Comparison of ENCODE assay signal across 19 cellular contexts in the genomic region with DNA sequence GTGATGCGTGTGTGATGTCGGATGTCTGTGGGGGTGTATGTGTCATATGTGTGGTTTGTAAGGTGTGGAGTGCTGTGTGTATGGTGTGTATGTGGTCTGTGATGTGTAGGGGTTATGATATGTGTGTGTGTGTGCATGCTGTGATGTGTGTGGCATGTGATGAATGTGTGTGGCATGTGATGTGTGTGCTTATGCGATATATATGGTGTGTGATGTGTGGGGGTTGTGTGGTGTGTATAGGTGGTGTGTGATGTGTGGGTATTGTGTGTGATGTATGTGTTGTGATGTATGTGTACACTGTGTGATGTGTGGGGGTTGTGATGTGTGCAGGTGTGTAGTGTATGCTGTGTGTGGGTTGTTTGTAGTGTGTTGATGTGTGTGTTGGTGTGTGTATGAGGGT. TPM values are rescaled to one million over a fixed set of nuclear protein-coding genes. Genes with fewer than 3 reads are reported as not detected.
DNase-seq lines count a peak whose midpoint lies in the region; FAIRE-seq and TF ChIP-seq lines count a peak whose summit lies in the region.
"Had no signal": no experiment of that assay in that cellular context is flagged by ENCODE, and none has a peak within 500 bp of the region (broad histone marks: within the 10 kb centered on the region; RNA-seq: fewer than 3 reads in every experiment).

No MANE protein-coding gene starts in this region.

- 0 out of 22 replicates have a peak overlapping the region, but pooled peaks of 1 of the 11 experiments have one; percentile 96 for H3K27ac ChIP-seq in BLaER1 treated with 17β-estradiol and CSF1 and Interleukin-3, amounts not matched to agents 10 nM and 100 nM
- peak overlapping the region; percentile 100 for H3K27ac ChIP-seq in OCI-LY1 (ENCODE audit: low read depth, low read length, poor library complexity, severe bottlenecking)
- H3K27ac ChIP-seq in neuronal stem cell (replicated peaks; ENCODE audit: low read length) = no peak overlapping the region
- H3K27ac ChIP-seq in ovary = no peak overlapping the region
- H3K27ac ChIP-seq: HL-60, KMS-11 had no signal

- TF ChIP-seq POLR2A in GM12892 (IDR thresholded peaks at IDR 0.05; ENCODE audit: low read depth, low read length) = no peak
- TF ChIP-seq POLR2A in ovary (IDR thresholded peaks at IDR 0.05) = no peak

- H3K79me2 ChIP-seq in OCI-LY1 (ENCODE audit: insufficient read depth, low read length) = no peaks in the 10 kb centered on the region

- intact Hi-C loops in ovary (cut with DNase I) = loop anchor here in 2 of 4 donors (5.0 to 10.0 kb wide), 2 partner anchors 265 to 882 kb away; no protein-coding TSS in a partner anchor

- no peaks in the 10 kb centered on the region for H3K9me3 ChIP-seq in BLaER1 treated with 17β-estradiol and CSF1 and Interleukin-3, amounts not matched to agents 10 nM and 100 nM (replicated peaks in 1 of 11)
- H3K9me3 ChIP-seq in OCI-LY1 (ENCODE audit: low read length) = no peaks in the 10 kb centered on the region
- peaks cover 0 to 10% of the 10 kb centered on the region in 2 donors for H3K9me3 ChIP-seq in neuronal stem cell (replicated peaks in 1 of 2; ENCODE audit: control insufficient read depth in 2 of 2, insufficient read depth in 1 of 2, low read depth in 1 of 2, low read length in 2 of 2)
- H3K9me3 ChIP-seq in ovary = no peaks in the 10 kb centered on the region

- no peak overlapping the region for H4K8ac ChIP-seq in neuronal stem cell (ENCODE audit: low read depth, low read length)

- FAIRE-seq in GM12892 (lab: Jason Lieb, UNC) = peak; percentile 17
- FAIRE-seq: G401.6 had no signal

- 100% methylated on average over 1 of the region's 3 CpGs; no CpG with 5 or more reads in 1 of the 2 donors for WGBS in neuronal stem cell (ENCODE audit: extremely low coverage in 2 of 2, insufficient read length in 2 of 2, insufficient replicate concordance in 1 of 2), 2 donors
- WGBS in ovary, 3 donors = 94 to 98% (median 96%) methylated on average over 3 of the region's 3 CpGs

- H2AK5ac ChIP-seq in neuronal stem cell (ENCODE audit: low read depth, low read length) = no peak overlapping the region

- peaks cover 34 to 63% (median 52%) of the 10 kb centered on the region in 10 experiments for H3K4me1 ChIP-seq in BLaER1 treated with 17β-estradiol and CSF1 and Interleukin-3, amounts not matched to agents 10 nM and 100 nM
- peaks cover 64% of the 10 kb centered on the region for H3K4me1 ChIP-seq in OCI-LY1 (ENCODE audit: insufficient read depth, low read length, severe bottlenecking)
- H3K4me1 ChIP-seq in neuronal stem cell (ENCODE audit: control insufficient read depth in 2 of 2, insufficient read depth in 1 of 2, low read depth in 1 of 2, low read length in 2 of 2) = peaks cover 6 to 15% of the 10 kb centered on the region in 2 donors
- no peaks in the 10 kb centered on the region for H3K4me1 ChIP-seq in ovary (ENCODE audit: insufficient read depth)

- H2AFZ ChIP-seq in OCI-LY1 (ENCODE audit: low read length) = no peak overlapping the region
- H2AFZ ChIP-seq in neuronal stem cell (ENCODE audit: low read length) = no peak overlapping the region

- H3K9me2 ChIP-seq in OCI-LY1 (ENCODE audit: low read depth, low read length) = no peaks in the 10 kb centered on the region

- no peak overlapping the region for H3K18ac ChIP-seq in neuronal stem cell (ENCODE audit: low read length)

- TF ChIP-seq CTCF in OCI-LY1 (IDR thresholded peaks at IDR 0.05; ENCODE audit: low read length) (no peak), ovary (IDR thresholded peaks at IDR 0.05) (no peak)

- H2BK12ac ChIP-seq in neuronal stem cell (ENCODE audit: low read length) = no peak overlapping the region

- DNase-seq in GM12892 (ENCODE audit: insufficient read length) (no peak), neuronal stem cell (ENCODE audit: low spot score) (no peak), ovary (no peak), 8988T (no peak)
- DNase-seq in stimulated activated CD4-positive, alpha-beta T cell treated with anti-CD3 and anti-CD28 coated beads, Interleukin-15, amount 100 ng/mL, for 24 hours = no peak
- DNase-seq: C1 segment of cervical spinal cord; CD4-positive, CD25-positive, alpha-beta regulatory T cell; CD8-positive, alpha-beta memory T cell; COR-L47; DMS 273 treated with DMSO at 0.1 percent for 48 hours; DND-41; HCEC 1CT; HFFc6 had no signal

- peak overlapping the region; percentile 1 for H3K14ac ChIP-seq in neuronal stem cell (ENCODE audit: low read length)

- H3K23ac ChIP-seq in neuronal stem cell (ENCODE audit: low read depth, low read length, poor library complexity) = peak overlapping the region; percentile 34

- H3F3A ChIP-seq in OCI-LY1 (ENCODE audit: insufficient read depth, low read length) = peaks cover 11% of the 10 kb centered on the region; the same call in 1 of the 2 replicates

- H2BK15ac ChIP-seq in neuronal stem cell (ENCODE audit: low read length) = no peak overlapping the region

- H4K20me1 ChIP-seq in BLaER1 treated with 17β-estradiol and CSF1 and Interleukin-3, amounts not matched to agents 10 nM and 100 nM = no peaks in the 10 kb centered on the region
- H4K20me1 ChIP-seq in OCI-LY1 (ENCODE audit: insufficient read depth, low read length) = no peaks in the 10 kb centered on the region

- TF ChIP-seq EP300 in ovary (IDR thresholded peaks at IDR 0.05) = no peak

- no peak overlapping the region for H2BK120ac ChIP-seq in neuronal stem cell (ENCODE audit: low read depth, low read length)

- no peaks in the 10 kb centered on the region for H3K36me3 ChIP-seq in BLaER1 treated with 17β-estradiol and CSF1 and Interleukin-3, amounts not matched to agents 10 nM and 100 nM
- H3K36me3 ChIP-seq in OCI-LY1 (ENCODE audit: insufficient read depth, low read length) (no peaks in the 10 kb centered on the region), neuronal stem cell (replicated peaks in 1 of 2; ENCODE audit: control insufficient read depth in 2 of 2, insufficient read depth in 2 of 2, low read length in 2 of 2) (peaks cover 0 to 4% of the 10 kb centered on the region in 2 donors), ovary (no peaks in the 10 kb centered on the region)

- peak overlapping the region in 7 of 11 experiments; percentile 64 to 94 (median 85); a peak in 8 of 22 replicates for H3K4me2 ChIP-seq in BLaER1 treated with 17β-estradiol and CSF1 and Interleukin-3, amounts not matched to agents 10 nM and 100 nM
- no peak overlapping the region for H3K4me2 ChIP-seq in OCI-LY1 (ENCODE audit: low read length)
- H3K4me2 ChIP-seq in neuronal stem cell (ENCODE audit: insufficient read depth, low read length, poor library complexity, severe bottlenecking) = no peak overlapping the region
- H3K4me2 ChIP-seq: KMS-11 had no signal

- H4K91ac ChIP-seq in neuronal stem cell (ENCODE audit: low read depth, low read length, poor library complexity) = no peak overlapping the region

- H3K79me1 ChIP-seq in neuronal stem cell (ENCODE audit: low read depth, low read length) = peaks cover 4% of the 10 kb centered on the region

- no peak overlapping the region for H3K4me3 ChIP-seq in BLaER1 treated with 17β-estradiol and CSF1 and Interleukin-3, amounts not matched to agents 10 nM and 100 nM
- H3K4me3 ChIP-seq in OCI-LY1 (ENCODE audit: low read depth, low read length, poor library complexity, severe bottlenecking) (no peak overlapping the region), neuronal stem cell (ENCODE audit: low read length in 2 of 2) (peak overlapping the region in 1 of 2 donors; percentile 66), ovary (no peak overlapping the region)

- H3K9ac ChIP-seq in BLaER1 treated with 17β-estradiol and CSF1 and Interleukin-3, amounts not matched to agents 10 nM and 100 nM = no peak overlapping the region
- no peak overlapping the region for H3K9ac ChIP-seq in OCI-LY1 (ENCODE audit: low read length)
- H3K9ac ChIP-seq in neuronal stem cell (ENCODE audit: low read depth, low read length, poor library complexity) = no peak overlapping the region
- H3K9ac ChIP-seq: KMS-11 had no signal

- no peak overlapping the region for H3K4ac ChIP-seq in neuronal stem cell (ENCODE audit: low read length)

- H2BK5ac ChIP-seq in neuronal stem cell (ENCODE audit: low read length) = no peak overlapping the region

- no peaks in the 10 kb centered on the region for H3K27me3 ChIP-seq in BLaER1 treated with 17β-estradiol and CSF1 and Interleukin-3, amounts not matched to agents 10 nM and 100 nM
- H3K27me3 ChIP-seq in OCI-LY1 (ENCODE audit: insufficient read depth, low read length) (no peaks in the 10 kb centered on the region), neuronal stem cell (ENCODE audit: control insufficient read depth in 3 of 3, insufficient read depth in 3 of 3, low read depth in 1 of 3, low read length in 3 of 3) (peaks cover 0 to 7% (median 0%) of the 10 kb centered on the region in 3 experiments), ovary (no peaks in the 10 kb centered on the region)

RNA-seq across cellular contexts. Expression of a gene that starts 9.2 kb away (rescaled TPM):
- polyA plus RNA-seq in GM12892 (2012; ENCODE audit: missing spikeins) = 0.42 TPM
- 41.7 TPM for polyA plus RNA-seq in neuronal stem cell (2013, experiment 1 of 2)
- polyA plus RNA-seq in neuronal stem cell (2013, experiment 2 of 2) = 41.7 TPM
- total RNA-seq in ovary = 10 to 100 TPM in 1 of 7 donors, 1 to 10 TPM in 2, under 1 TPM in 4; 0.25 to 20.4 (median 0.62) TPM
- under 1 TPM; 0.13 to 0.15 TPM for polyA plus RNA-seq in ovary
- total RNA-seq: CD4-positive, CD25-positive, alpha-beta regulatory T cell; CD8-positive, alpha-beta memory T cell; H4; HFFc6 had no signal

Comparison
In these comparisons a context has a peak if more than half of its experiments do, and no peak if none do; other contexts are left out.
1. H3K4me2 ChIP-seq: peak in BLaER1 treated with 17β-estradiol and CSF1 and Interleukin-3, amounts not matched to agents 10 nM and 100 nM (7 of 11); none in OCI-LY1 (single experiment) and neuronal stem cell (single experiment).